15 cellular contexts compared by ENCODE assay signal in genomic region chr13:98775844-98776598, GRCh38. TPM values are rescaled to one million over a fixed set of nuclear protein-coding genes. Genes with fewer than 3 reads are reported as not detected.
DNase-seq lines count a peak whose midpoint lies in the region; ATAC-seq, FAIRE-seq and TF ChIP-seq lines count a peak whose summit lies in the region.
"Had no signal": no experiment of that assay in that cellular context is flagged by ENCODE, and none has a peak within 500 bp of the region (broad histone marks: within the 10 kb centered on the region; RNA-seq: fewer than 3 reads in every experiment).

No MANE protein-coding gene starts in this region.

- H3K27me3 ChIP-seq in gastrocnemius medialis: no peaks in the 10 kb centered on the region
- no peaks in the 10 kb centered on the region for H3K27me3 ChIP-seq in GM23338 (ENCODE audit: insufficient read depth)
- H3K27me3 ChIP-seq: pancreas had no signal

- H2AFZ ChIP-seq in GM23338: no peak overlapping the region; the same call in 1 of the 2 replicates

- no peaks in the 10 kb centered on the region for H3K36me3 ChIP-seq in gastrocnemius medialis
- no peaks in the 10 kb centered on the region for H3K36me3 ChIP-seq in GM23338 (ENCODE audit: insufficient read depth)
- H3K36me3 ChIP-seq: pancreas had no signal

- ATAC-seq in esophagus mucosa: peak; percentile 84
- ATAC-seq in gastrocnemius medialis: no peak
- ATAC-seq in GM23338: no peak
- ATAC-seq: left ventricle myocardium superior had no signal

- no peaks in the 10 kb centered on the region; the same call in 2 of the 3 replicates for H3K36me3 Mint-ChIP-seq in GM23338 (ENCODE audit: low read depth)
- no peaks in the 10 kb centered on the region for H3K36me3 Mint-ChIP-seq in activated CD4-positive, alpha-beta T cell treated with anti-CD3 and anti-CD28 coated beads, Interleukin-2, amount 10 ng/mL, durations not matched to agents 24 days and 14 days (ENCODE audit: low read depth)

- H3K9me3 ChIP-seq in gastrocnemius medialis: no peaks in the 10 kb centered on the region
- H3K9me3 ChIP-seq: pancreas had no signal

- intact Hi-C loops in gastrocnemius medialis (cut with DNase I; ENCODE audit: low total_unique reads): no loop called here
- intact Hi-C loops in activated CD4-positive, alpha-beta T cell treated with anti-CD3 and anti-CD28 coated beads, Interleukin-2, amount 10 ng/mL, durations not matched to agents 24 days and 14 days (cut with micrococcal nuclease): no loop called here

- H3K4me3 ChIP-seq in gastrocnemius medialis (no peak overlapping the region), GM23338 (no peak overlapping the region)
- H3K4me3 ChIP-seq: pancreas had no signal

- no peaks in the 10 kb centered on the region for H3K79me2 ChIP-seq in GM23338 (replicated peaks; ENCODE audit: insufficient read depth)

- no peak overlapping the region for H3K4me3 Mint-ChIP-seq in GM23338
- H3K4me3 Mint-ChIP-seq in activated CD4-positive, alpha-beta T cell treated with anti-CD3 and anti-CD28 coated beads, Interleukin-2, amount 10 ng/mL, durations not matched to agents 24 days and 14 days: no peak overlapping the region
- H3K4me3 Mint-ChIP-seq: activated B cell treated with CpG ODN at 0.5 μM for 24 hours had no signal

- no peak overlapping the region for H3K27ac Mint-ChIP-seq in GM23338
- H3K27ac Mint-ChIP-seq in activated CD4-positive, alpha-beta T cell treated with anti-CD3 and anti-CD28 coated beads, Interleukin-2, amount 10 ng/mL, durations not matched to agents 24 days and 14 days: no peak overlapping the region
- H3K27ac Mint-ChIP-seq: activated B cell treated with CpG ODN at 0.5 μM for 24 hours had no signal

- peak; percentile 100 for DNase-seq in H54 (ENCODE audit: insufficient read length, low spot score)
- DNase-seq in RPMI7951 (ENCODE audit: low read depth): peak; percentile 84
- DNase-seq in renal cortical epithelial cell (ENCODE audit: low read depth): peak; percentile 79
- no peak for DNase-seq in NOMO-1 treated with dmso at 0.1 percent for 144 hours (lab: John Stamatoyannopoulos, UW; ENCODE audit: unreplicated experiment)
- DNase-seq in gastrocnemius medialis: no peak
- no peak for DNase-seq in GM23338 (ENCODE audit: low spot score)
- no peak for DNase-seq in activated CD4-positive, alpha-beta T cell treated with anti-CD3 and anti-CD28 coated beads, Interleukin-2, amount 10 ng/mL, durations not matched to agents 24 days and 14 days
- DNase-seq: activated B cell treated with CpG ODN at 0.5 μM for 24 hours; central memory CD4-positive, alpha-beta T cell; H7; left ventricle myocardium superior; pancreas; SHP77; stimulated activated naive CD4-positive, alpha-beta T cell treated with Interleukin-2 at 50 U/mL for 16 hours had no signal

- FAIRE-seq in H54 (lab: Jason Lieb, UNC): peak; percentile 99
- FAIRE-seq: pancreas had no signal

- H3K4me1 Mint-ChIP-seq in GM23338: peaks cover 11% of the 10 kb centered on the region; the same call in 2 of the 3 replicates
- H3K4me1 Mint-ChIP-seq in activated CD4-positive, alpha-beta T cell treated with anti-CD3 and anti-CD28 coated beads, Interleukin-2, amount 10 ng/mL, durations not matched to agents 24 days and 14 days: no peaks in the 10 kb centered on the region
- H3K4me1 Mint-ChIP-seq: activated B cell treated with CpG ODN at 0.5 μM for 24 hours had no signal

- H3K9me2 ChIP-seq in GM23338 (ENCODE audit: insufficient read depth): peaks cover 5% of the 10 kb centered on the region

- no peak for TF ChIP-seq POLR2A in H54 (IDR thresholded peaks at IDR 0.05; ENCODE audit: low read depth, low read length)
- TF ChIP-seq POLR2A in gastrocnemius medialis (IDR thresholded peaks at IDR 0.05): no peak

- H3K9me3 Mint-ChIP-seq in GM23338: no peaks in the 10 kb centered on the region
- peaks cover 7% of the 10 kb centered on the region for H3K9me3 Mint-ChIP-seq in activated CD4-positive, alpha-beta T cell treated with anti-CD3 and anti-CD28 coated beads, Interleukin-2, amount 10 ng/mL, durations not matched to agents 24 days and 14 days
- H3K9me3 Mint-ChIP-seq: activated B cell treated with CpG ODN at 0.5 μM for 24 hours had no signal

- H3K27ac ChIP-seq in gastrocnemius medialis: no peak overlapping the region
- no peak overlapping the region for H3K27ac ChIP-seq in GM23338 (ENCODE audit: low read depth)
- H3K27ac ChIP-seq: pancreas had no signal

- H3F3A ChIP-seq in GM23338 (replicated peaks; ENCODE audit: low read depth): no peaks in the 10 kb centered on the region

- no peak overlapping the region for H3K4me2 ChIP-seq in GM23338

- H3K27me3 Mint-ChIP-seq in GM23338 (ENCODE audit: insufficient read depth, low read depth, poor library complexity): peaks cover 4% of the 10 kb centered on the region
- H3K27me3 Mint-ChIP-seq in activated CD4-positive, alpha-beta T cell treated with anti-CD3 and anti-CD28 coated beads, Interleukin-2, amount 10 ng/mL, durations not matched to agents 24 days and 14 days: peaks cover 3% of the 10 kb centered on the region

- TF ChIP-seq CTCF in gastrocnemius medialis (IDR thresholded peaks at IDR 0.05 in 4 of 5, conservative IDR thresholded peaks at IDR 0.05 in 1 of 5): no peak
- no peak for TF ChIP-seq CTCF in GM23338 (conservative IDR thresholded peaks at IDR 0.05; ENCODE audit: low read depth in 2 of 2)

- no peaks in the 10 kb centered on the region for H4K20me1 ChIP-seq in GM23338 (replicated peaks; ENCODE audit: insufficient read depth)

- in situ Hi-C loops in gastrocnemius medialis (cut with MboI; ENCODE audit: low sequenced_read_pairs in 4 of 4): no loop called here

- H3K4me1 ChIP-seq in gastrocnemius medialis (no peaks in the 10 kb centered on the region), GM23338 (ENCODE audit: insufficient read depth) (peaks cover 7% of the 10 kb centered on the region)

TF ChIP-seq in GM23338, 12 proteins besides CTCF, POLR2A, EP300 and RAD21 (continues in another document):
- TF ChIP-seq CREB1 (CRISPR knock-in tag; IDR thresholded peaks at IDR 0.05; ENCODE audit: low read depth): no peak
- no peak for TF ChIP-seq ZNF462 (CRISPR knock-in tag; IDR thresholded peaks at IDR 0.05)
- TF ChIP-seq JUNB (IDR thresholded peaks at IDR 0.05; ENCODE audit: unreplicated experiment): no peak

RNA-seq across cellular contexts. Expression of gene SLC15A1, which starts 23.5 kb away (rescaled TPM):
- total RNA-seq in RPMI7951 (2014; rRNA removed; shearing (Covaris generic)): under 0.01 TPM in 1 of 2 replicates, not detected in the other
- total RNA-seq in esophagus mucosa: 2.9 TPM
- 1.4 and 4.9 TPM in 2 replicates for total RNA-seq in renal cortical epithelial cell
- total RNA-seq in gastrocnemius medialis: not detected
- total RNA-seq in GM23338 (2014; rRNA removed; shearing (Covaris generic)): 2.4 and 3.0 TPM in 2 replicates
- 1.3 and 1.6 TPM in 2 replicates for polyA plus RNA-seq in GM23338 (2016; fragmentation: Nextera tagmentation; extraction: Ambion mirVana)
- not detected in 2 replicates for total RNA-seq in activated CD4-positive, alpha-beta T cell treated with anti-CD3 and anti-CD28 coated beads, Interleukin-2, amount 10 ng/mL, durations not matched to agents 24 days and 14 days
- total RNA-seq: activated B cell treated with CpG ODN at 0.5 μM for 24 hours, left ventricle myocardium superior had no signal

Comparison
In these comparisons a context has a peak if more than half of its experiments do, and no peak if none do; other contexts are left out.
1. DNase-seq: peak in H54 (single experiment), RPMI7951 (single experiment) and renal cortical epithelial cell (single experiment); none in NOMO-1 treated with dmso at 0.1 percent for 144 hours (single experiment), gastrocnemius medialis (0 of 2), GM23338 (single experiment) and activated CD4-positive, alpha-beta T cell treated with anti-CD3 and anti-CD28 coated beads, Interleukin-2, amount 10 ng/mL, durations not matched to agents 24 days and 14 days (single experiment).